In genomic region chr19:45901912-45902650, GRCh38 we compare ENCODE assay signal across 8 cellular contexts. TPM values are rescaled to one million over a fixed set of nuclear protein-coding genes. Genes with fewer than 3 reads are reported as not detected.
A peak's percentile ranks its signal among the peaks of the same experiment; 100 is the strongest.
DNase-seq lines count a peak whose midpoint lies in the region; ATAC-seq and TF ChIP-seq lines count a peak whose summit lies in the region.

Gene MYPOP (minus strand): TSS chr19:45902613. CDS start chr19:45901773, 840 bp downstream.

- peaks cover 7% of the 10 kb centered on the region for H3F3A ChIP-seq in MM.1S (ENCODE audit: insufficient read depth, low read length)

- CTCF ChIA-PET in CD8-positive, alpha-beta T cell (lab: Charles Lee): interaction anchor here (0.6 to 1.7 kb wide), 7 partner anchors 11 to 133 kb away, joined by 3 to 5 read pairs (median 4); partner anchors contain the start of genes FOXA3 and SIX5

- no peaks in the 10 kb centered on the region for H3K79me2 ChIP-seq in MM.1S (ENCODE audit: low read length)

- H3K27me3 ChIP-seq in CD8-positive, alpha-beta T cell (ENCODE audit: insufficient read depth, low read length): no peaks in the 10 kb centered on the region
- H3K27me3 ChIP-seq in MM.1S (replicated peaks; ENCODE audit: insufficient read depth, low read length) (peaks cover 10% of the 10 kb centered on the region), layer of hippocampus (ENCODE audit: control insufficient read depth, insufficient read depth, low read length) (no peaks in the 10 kb centered on the region), suprapubic skin (no peaks in the 10 kb centered on the region)

- no peaks in the 10 kb centered on the region for H3K9me3 ChIP-seq in CD8-positive, alpha-beta T cell (ENCODE audit: low read length)
- H3K9me3 ChIP-seq in MM.1S (replicated peaks; ENCODE audit: insufficient read depth, low read length) (no peaks in the 10 kb centered on the region), suprapubic skin (no peaks in the 10 kb centered on the region)

- H3K9me3 Mint-ChIP-seq in CD8-positive, alpha-beta T cell: no peaks in the 10 kb centered on the region

- H3K4me1 Mint-ChIP-seq in CD8-positive, alpha-beta T cell (ENCODE audit: low read depth): peaks cover 26% of the 10 kb centered on the region

- peak within 1 kb of the TSS; percentile 99 for H2AFZ ChIP-seq in MM.1S (ENCODE audit: low read length)

- no peaks in the 10 kb centered on the region for H3K27me3 Mint-ChIP-seq in CD8-positive, alpha-beta T cell (ENCODE audit: low read depth)

- peak within 1 kb of the TSS; percentile 76 for H3K4me3 ChIP-seq in CD8-positive, alpha-beta T cell (ENCODE audit: low read depth, low read length)
- H3K4me3 ChIP-seq in MM.1S (ENCODE audit: low read length) (peak within 1 kb of the TSS; percentile 97), astrocyte of the spinal cord (ENCODE audit: low read depth, low read length) (peak within 1 kb of the TSS; percentile 73), suprapubic skin (peak within 1 kb of the TSS; percentile 72)

- under 1% methylated on average over 33 of the region's 47 CpGs for WGBS in suprapubic skin

- no peak for TF ChIP-seq EP300 in suprapubic skin (IDR thresholded peaks at IDR 0.05)

- peaks cover 14% of the 10 kb centered on the region for H3K36me3 ChIP-seq in CD8-positive, alpha-beta T cell (ENCODE audit: insufficient read depth, low read length)
- H3K36me3 ChIP-seq in MM.1S (replicated peaks; ENCODE audit: insufficient read depth, low read length) (no peaks in the 10 kb centered on the region), suprapubic skin (peaks cover 22% of the 10 kb centered on the region)

- TF ChIP-seq CTCF in CD8-positive, alpha-beta T cell (IDR thresholded peaks at IDR 0.05): no peak
- no peak for TF ChIP-seq CTCF in MM.1S (IDR thresholded peaks at IDR 0.05; ENCODE audit: low read length)
- no peak for TF ChIP-seq CTCF in astrocyte of the spinal cord (IDR thresholded peaks at IDR 0.05; ENCODE audit: low read depth, low read length)
- TF ChIP-seq CTCF in suprapubic skin (IDR thresholded peaks at IDR 0.05): no peak

- H3K9me2 ChIP-seq in MM.1S (replicated peaks; ENCODE audit: insufficient read depth, low read length): no peaks in the 10 kb centered on the region

- peaks cover 29% of the 10 kb centered on the region for H3K36me3 Mint-ChIP-seq in CD8-positive, alpha-beta T cell

- peak within 1 kb of the TSS; percentile 92 for H3K4me3 Mint-ChIP-seq in CD8-positive, alpha-beta T cell

- in situ Hi-C loops in astrocyte of the spinal cord (cut with HindIII; ENCODE audit: low sequenced_read_pairs): no loop called here

- H3K27ac Mint-ChIP-seq in CD8-positive, alpha-beta T cell: peak within 1 kb of the TSS; percentile 76

- peak in 1 of 7 experiments; percentile 14 for DNase-seq in CD8-positive, alpha-beta T cell
- DNase-seq in MM.1S: no peak
- no peak for DNase-seq in astrocyte of the spinal cord (ENCODE audit: low read depth, low spot score)
- no peak for DNase-seq in suprapubic skin (ENCODE audit: low spot score in 2 of 2)
- no peak for DNase-seq in SW 1271 (lab: John Stamatoyannopoulos, UW)

- H3K4me2 ChIP-seq in MM.1S (ENCODE audit: low read depth, low read length): peak within 1 kb of the TSS; percentile 100

- no peaks in the 10 kb centered on the region for H4K20me1 ChIP-seq in MM.1S (ENCODE audit: insufficient read depth, low read length)

- POLR2A ChIA-PET in CD8-positive, alpha-beta T cell (lab: Charles Lee): interaction anchor here (1.0 to 3.1 kb wide), 3 partner anchors 16 to 133 kb away, joined by 3 to 34 read pairs (median 5); partner anchors contain the start of genes IRF2BP1, SIX5 and SYMPK

- no peak for TF ChIP-seq POLR2A in suprapubic skin (IDR thresholded peaks at IDR 0.05)

- peak within 1 kb of the TSS; percentile 64 for H3K27ac ChIP-seq in CD8-positive, alpha-beta T cell (ENCODE audit: low read depth, low read length)
- peak within 1 kb of the TSS; percentile 54; the same call in 1 of the 2 replicates for H3K27ac ChIP-seq in MM.1S (ENCODE audit: low read length)
- H3K27ac ChIP-seq in layer of hippocampus (ENCODE audit: low read depth, low read length): peak within 1 kb of the TSS; percentile 97
- H3K27ac ChIP-seq in suprapubic skin: peak within 1 kb of the TSS; percentile 26

- peaks cover 17% of the 10 kb centered on the region for H3K4me1 ChIP-seq in CD8-positive, alpha-beta T cell (ENCODE audit: insufficient read depth, low read length)
- H3K4me1 ChIP-seq in MM.1S (ENCODE audit: low read length) (peaks cover 4% of the 10 kb centered on the region), suprapubic skin (peaks cover 24% of the 10 kb centered on the region)

- H3K9ac ChIP-seq in MM.1S (ENCODE audit: low read length): peak within 1 kb of the TSS; percentile 79

- intact Hi-C loops in CD8-positive, alpha-beta T cell (cut with DNase I, micrococcal nuclease): loop anchor here (1.0 to 5.0 kb wide), 8 partner anchors 16 to 1011 kb away; partner anchors contain the start of genes IRF2BP1 (in 2 of the 2), BLOC1S3 (in 1 of the 2), CCDC61 (in 1 of the 2) and SYMPK (in 1 of the 2)

- no peak for ATAC-seq in CD8-positive, alpha-beta T cell
- ATAC-seq in HG02852 (IDR thresholded peaks at IDR 0.05; ENCODE audit: unreplicated experiment): no peak
- no peak for ATAC-seq in HG03342 (IDR thresholded peaks at IDR 0.05; ENCODE audit: unreplicated experiment)

RNA-seq across cellular contexts. Expression of gene MYPOP, which starts in this region (rescaled TPM):
- 1 to 10 TPM; 3.4 to 3.5 TPM for total RNA-seq in CD8-positive, alpha-beta T cell
- total RNA-seq in suprapubic skin: 1 to 10 TPM; 4.4 to 9.4 (median 6.5) TPM

Comparison
In these comparisons a context has a peak if more than half of its experiments do, and no peak if none do; other contexts are left out.
1. H3K27ac ChIP-seq: peak in every context shown above with its lines; median percentile 97 in layer of hippocampus; 64 in CD8-positive, alpha-beta T cell; 54 in MM.1S; 26 in suprapubic skin.